Comparison of ENCODE assay signal across 27 cellular contexts in the genomic region with DNA sequence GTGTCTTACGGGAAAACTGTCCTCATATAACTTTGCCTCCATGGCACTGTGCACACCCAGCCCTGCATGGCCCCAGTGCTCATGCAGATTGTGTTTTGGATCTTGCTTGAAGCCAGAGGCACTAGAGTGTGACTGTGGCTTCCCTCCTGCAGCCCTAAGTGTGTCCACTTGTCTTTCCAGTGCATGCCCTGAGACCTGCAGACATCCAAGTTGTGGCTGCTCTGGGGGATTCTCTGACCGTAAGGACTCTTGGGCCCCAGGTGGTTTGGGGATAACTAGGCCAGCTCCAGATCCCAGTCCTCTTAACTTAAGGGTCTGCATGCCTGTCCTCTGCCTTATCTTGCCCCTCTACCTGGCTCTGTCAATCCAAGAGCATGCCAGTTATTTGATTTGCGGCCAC.
"Had no signal": no experiment of that assay in that cellular context is flagged by ENCODE, and none has a peak within 500 bp of the region (broad histone marks: within the 10 kb centered on the region; RNA-seq: fewer than 3 reads in every experiment).

No MANE protein-coding gene starts in this region.

- H3K4me3 ChIP-seq: cardiac muscle cell, gastroesophageal sphincter, hepatocyte, pancreas, psoas muscle, smooth muscle cell, uterus had no signal

- H3K27me3 ChIP-seq: cardiac muscle cell, gastroesophageal sphincter, hepatocyte, pancreas, uterus had no signal

- H3K36me3 ChIP-seq: cardiac muscle cell, gastroesophageal sphincter, pancreas, uterus had no signal

- H3K4me1 ChIP-seq: uterus had no signal

- ATAC-seq: activated CD4-positive, CD25-positive, alpha-beta regulatory T cell treated with anti-CD3 and anti-CD28 coated beads, Interleukin-2, amount 50 U/mL, for 24 hours; activated CD8-positive, alpha-beta T cell treated with anti-CD3 and anti-CD28 coated beads for 36 hours; activated naive CD4-positive, alpha-beta T cell treated with anti-CD3 and anti-CD28 coated beads, Interleukin-2, amount 50 U/mL, for 72 hours; activated T-cell treated with anti-CD3 and anti-CD28 coated beads, Interleukin-2, amount 50 U/mL, for 4 hours; activated T-helper 17 cell treated with anti-CD3 and anti-CD28 coated beads, Interleukin-2, amount 50 U/mL, for 72 hours; gastroesophageal sphincter; naive thymus-derived CD4-positive, alpha-beta T cell; pancreas; psoas muscle had no signal

- H3K27ac ChIP-seq: cardiac muscle cell, pancreas, psoas muscle, VCaP had no signal

- DNase-seq: activated CD4-positive, alpha-beta T cell treated with anti-CD3 and anti-CD28 coated beads, Interleukin-2, amount 50 U/mL, for 1 hour; activated CD8-positive, alpha-beta T cell treated with anti-CD3 and anti-CD28 coated beads for 36 hours; activated naive CD4-positive, alpha-beta T cell; activated T-cell treated with anti-CD3 and anti-CD28 coated beads, Interleukin-2, amount 50 U/mL, for 4 hours; anterior cingulate cortex; cerebellar nuclear complex; cortex of kidney; left colon; mammary epithelial cell; midbrain; naive thymus-derived CD4-positive, alpha-beta T cell; nucleus accumbens; pancreas; psoas muscle; stimulated activated CD4-positive, alpha-beta T cell treated with anti-CD3 and anti-CD28 coated beads, Interleukin-15, amount 100 ng/mL, for 24 hours; stimulated activated naive CD4-positive, alpha-beta T cell treated with Interleukin-2 at 50 U/mL for 16 hours; T-helper 9 cell; trophoblast cell had no signal

- H3K9me3 ChIP-seq: gastroesophageal sphincter, pancreas, psoas muscle, uterus had no signal
